In genomic region chr13:112210401-112210800, GRCh38 we compare ENCODE assay signal across 15 cellular contexts.
"Had no signal": no experiment of that assay in that cellular context is flagged by ENCODE, and none has a peak within 500 bp of the region (broad histone marks: within the 10 kb centered on the region; RNA-seq: fewer than 3 reads in every experiment).

No MANE protein-coding gene starts in this region.

- H3K4me3 Mint-ChIP-seq: naive thymus-derived CD4-positive, alpha-beta T cell had no signal

- H3K9me3 Mint-ChIP-seq: naive thymus-derived CD4-positive, alpha-beta T cell had no signal

- H3K79me2 ChIP-seq: hepatocyte had no signal

- DNase-seq: activated CD4-positive, alpha-beta T cell treated with anti-CD3 and anti-CD28 coated beads, Interleukin-2, amount 50 U/mL, for 1 hour; activated naive CD4-positive, alpha-beta T cell treated with Interleukin-2 at 50 U/mL for 16 hours; aorta; dorsolateral prefrontal cortex; left ventricle myocardium inferior; mucosa of descending colon; naive thymus-derived CD4-positive, alpha-beta T cell; nucleus accumbens; stimulated activated CD4-positive, alpha-beta T cell treated with anti-CD3 and anti-CD28 coated beads, Interleukin-15, amount 100 ng/mL, for 24 hours; stimulated activated CD4-positive, alpha-beta T cell treated with anti-CD3 and anti-CD28 coated beads, Interleukin-4, amount 100 ng/mL, for 1 hour; stimulated activated naive CD4-positive, alpha-beta T cell had no signal

- ATAC-seq: mucosa of descending colon; naive thymus-derived CD4-positive, alpha-beta T cell had no signal

- H3K4me1 ChIP-seq: right atrium auricular region, tibial nerve had no signal

- H3K4me3 ChIP-seq: dorsolateral prefrontal cortex, esophagus muscularis mucosa, hepatocyte, left ventricle myocardium inferior, mucosa of descending colon, right atrium auricular region, tibial nerve had no signal

- H3K4me2 ChIP-seq: hepatocyte had no signal

- H3K9me3 ChIP-seq: esophagus muscularis mucosa, left ventricle myocardium inferior, mucosa of descending colon, right atrium auricular region, tibial nerve had no signal

- H3K27ac Mint-ChIP-seq: naive thymus-derived CD4-positive, alpha-beta T cell had no signal

- H3K36me3 ChIP-seq: esophagus muscularis mucosa, left ventricle myocardium inferior, right atrium auricular region, tibial nerve had no signal

- H3K27ac ChIP-seq: dorsolateral prefrontal cortex, esophagus muscularis mucosa, hepatocyte, left ventricle myocardium inferior, right atrium auricular region, tibial nerve had no signal
